9 cellular contexts compared by ENCODE assay signal in the genomic region with DNA sequence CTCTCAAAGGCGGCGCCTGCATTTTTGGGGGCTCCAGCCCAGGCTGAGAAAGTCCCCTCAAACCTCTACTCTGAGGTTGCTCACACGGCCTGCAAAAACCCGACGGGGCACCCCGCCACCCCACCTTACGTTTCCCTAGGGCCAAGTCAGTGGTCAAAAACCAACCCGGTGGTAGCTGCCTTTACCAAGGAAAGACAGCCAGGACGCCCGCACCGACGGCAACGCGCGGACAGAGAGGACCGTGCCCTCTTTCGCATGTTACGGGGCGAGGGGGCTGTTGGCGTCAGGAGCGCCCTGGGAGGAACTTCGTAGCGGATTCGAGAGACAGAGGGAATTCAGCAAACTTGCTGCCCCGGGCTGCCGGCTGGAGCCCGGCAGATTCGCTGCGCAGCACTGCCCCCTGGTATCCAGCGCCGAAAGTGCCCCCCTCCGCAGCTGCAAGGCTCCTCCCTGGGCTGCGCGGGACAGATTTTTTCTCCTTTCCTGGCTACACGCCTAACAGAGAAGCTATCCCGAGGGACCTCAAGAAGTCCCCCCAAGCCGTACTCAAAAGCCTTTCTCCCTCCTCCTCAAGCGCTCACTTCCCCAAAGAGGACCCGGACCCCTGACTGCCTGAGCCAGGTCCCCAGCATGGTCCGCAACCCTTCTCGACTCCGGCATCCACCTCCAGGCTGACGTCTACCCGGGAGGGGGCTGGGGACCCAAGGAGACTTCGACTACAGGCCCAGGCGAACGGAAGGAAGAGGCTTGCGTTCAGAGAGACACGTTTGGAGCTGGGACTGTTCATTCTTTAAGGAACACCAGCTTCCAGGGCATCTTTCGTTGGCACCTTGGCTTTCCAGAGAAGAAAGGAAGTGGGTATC. TPM values are rescaled to one million over a fixed set of nuclear protein-coding genes. Genes with fewer than 3 reads are reported as not detected.
DNase-seq lines count a peak whose midpoint lies in the region; ATAC-seq and TF ChIP-seq lines count a peak whose summit lies in the region.
"Had no signal": no experiment of that assay in that cellular context is flagged by ENCODE, and none has a peak within 500 bp of the region (broad histone marks: within the 10 kb centered on the region; RNA-seq: fewer than 3 reads in every experiment).

No MANE protein-coding gene starts in this region.

- ATAC-seq in GM21576 (IDR thresholded peaks at IDR 0.05; ENCODE audit: unreplicated experiment) (no peak), HG02852 (IDR thresholded peaks at IDR 0.05; ENCODE audit: unreplicated experiment) (no peak), GM21423 (IDR thresholded peaks at IDR 0.05; ENCODE audit: unreplicated experiment) (no peak)

- H3K4me3 Mint-ChIP-seq in activated T-cell treated with anti-CD3 and anti-CD28 coated beads, Interleukin-2, amount 50 U/mL, for 24 hours, result no peak overlapping the region
- H3K4me3 Mint-ChIP-seq in glutamatergic neuron (ENCODE audit: unreplicated experiment), result peak overlapping the region; percentile 3
- H3K4me3 Mint-ChIP-seq: activated B cell treated with CpG ODN at 0.5 μM for 24 hours had no signal

- DNase-seq in DMS 273 (lab: John Stamatoyannopoulos, UW; ENCODE audit: unreplicated experiment) (peak; percentile 83), HK-2 (ENCODE audit: unreplicated experiment) (peak; percentile 75), glutamatergic neuron (peak; percentile 84)
- DNase-seq in activated T-cell treated with anti-CD3 and anti-CD28 coated beads, Interleukin-2, amount 50 U/mL, for 24 hours, result peak; percentile 39
- DNase-seq: activated B cell treated with CpG ODN at 0.5 μM for 24 hours had no signal

- H3K36me3 ChIP-seq in rectal smooth muscle tissue (ENCODE audit: control insufficient read depth, insufficient read depth, low read length), result no peaks in the 10 kb centered on the region

- no peak overlapping the region for H3K27ac Mint-ChIP-seq in activated T-cell treated with anti-CD3 and anti-CD28 coated beads, Interleukin-2, amount 50 U/mL, for 24 hours
- H3K27ac Mint-ChIP-seq in glutamatergic neuron (ENCODE audit: unreplicated experiment), result no peak overlapping the region
- H3K27ac Mint-ChIP-seq: activated B cell treated with CpG ODN at 0.5 μM for 24 hours had no signal

- H3K27me3 ChIP-seq in rectal smooth muscle tissue (ENCODE audit: control insufficient read depth, insufficient read depth, low read length), result peaks cover 77% of the 10 kb centered on the region

- no peak overlapping the region for H3K9ac ChIP-seq in rectal smooth muscle tissue (ENCODE audit: low read length)

- TF ChIP-seq CTCF in glutamatergic neuron (IDR thresholded peaks at IDR 0.05; ENCODE audit: partially characterized antibody, unreplicated experiment), result peak; percentile 64

- peaks cover 92% of the 10 kb centered on the region for H3K27me3 Mint-ChIP-seq in activated T-cell treated with anti-CD3 and anti-CD28 coated beads, Interleukin-2, amount 50 U/mL, for 24 hours
- peaks cover 22% of the 10 kb centered on the region for H3K27me3 Mint-ChIP-seq in glutamatergic neuron (ENCODE audit: unreplicated experiment)

- peaks cover 45% of the 10 kb centered on the region for H3K4me1 Mint-ChIP-seq in activated T-cell treated with anti-CD3 and anti-CD28 coated beads, Interleukin-2, amount 50 U/mL, for 24 hours (ENCODE audit: low read depth)
- peaks cover 2% of the 10 kb centered on the region for H3K4me1 Mint-ChIP-seq in glutamatergic neuron (ENCODE audit: low read depth, unreplicated experiment)

- no peak overlapping the region for H3K27ac ChIP-seq in rectal smooth muscle tissue (ENCODE audit: low read depth, low read length)

- peak overlapping the region; percentile 22 for H3K4me3 ChIP-seq in rectal smooth muscle tissue (ENCODE audit: low read length)

- no peaks in the 10 kb centered on the region for H3K36me3 Mint-ChIP-seq in activated T-cell treated with anti-CD3 and anti-CD28 coated beads, Interleukin-2, amount 50 U/mL, for 24 hours (ENCODE audit: low read depth)
- H3K36me3 Mint-ChIP-seq in glutamatergic neuron (ENCODE audit: unreplicated experiment), result no peaks in the 10 kb centered on the region

- H3K9me3 Mint-ChIP-seq in activated T-cell treated with anti-CD3 and anti-CD28 coated beads, Interleukin-2, amount 50 U/mL, for 24 hours, result no peaks in the 10 kb centered on the region
- peaks cover 8% of the 10 kb centered on the region for H3K9me3 Mint-ChIP-seq in glutamatergic neuron (ENCODE audit: unreplicated experiment)
- H3K9me3 Mint-ChIP-seq: activated B cell treated with CpG ODN at 0.5 μM for 24 hours had no signal

- H3K4me1 ChIP-seq in rectal smooth muscle tissue (ENCODE audit: control insufficient read depth, insufficient read depth, low read length), result no peaks in the 10 kb centered on the region

RNA-seq across cellular contexts. Expression of a gene that starts 27.7 kb away (rescaled TPM):
- 0.27 TPM for total RNA-seq in glutamatergic neuron (ENCODE audit: unreplicated experiment)
- total RNA-seq: activated B cell treated with CpG ODN at 0.5 μM for 24 hours had no signal

RNA-seq across cellular contexts. Expression of a gene that starts 31.5 kb away (rescaled TPM):
- not detected for total RNA-seq in glutamatergic neuron (ENCODE audit: unreplicated experiment)
- total RNA-seq: activated B cell treated with CpG ODN at 0.5 μM for 24 hours had no signal
